ENCODE assay signal across 21 cellular contexts in genomic region chr10:66822801-66823200, GRCh38.
DNase-seq lines count a peak whose midpoint lies in the region; ATAC-seq and TF ChIP-seq lines count a peak whose summit lies in the region.
"Had no signal": no experiment of that assay in that cellular context is flagged by ENCODE, and none has a peak within 500 bp of the region (broad histone marks: within the 10 kb centered on the region; RNA-seq: fewer than 3 reads in every experiment).

No MANE protein-coding gene starts in this region.

- no peaks in the 10 kb centered on the region for H3K9me3 ChIP-seq in HUES48 (ENCODE audit: control insufficient read depth, insufficient read depth, low read length)
- H3K9me3 ChIP-seq in SJCRH30 (replicated peaks): no peaks in the 10 kb centered on the region
- no peaks in the 10 kb centered on the region for H3K9me3 ChIP-seq in smooth muscle cell (replicated peaks; ENCODE audit: low read depth)
- no peaks in the 10 kb centered on the region for H3K9me3 ChIP-seq in prostate gland
- H3K9me3 ChIP-seq: body of pancreas, Caco-2, upper lobe of right lung had no signal

- H3K4me3 ChIP-seq in HUES48 (ENCODE audit: low read depth, low read length) (no peak overlapping the region), SJCRH30 (no peak overlapping the region), smooth muscle cell (no peak overlapping the region), brain microvascular endothelial cell (ENCODE audit: low read depth, low read length) (no peak overlapping the region), prostate gland (no peak overlapping the region)
- H3K4me3 ChIP-seq: body of pancreas, upper lobe of right lung had no signal

- no peaks in the 10 kb centered on the region for H4K20me1 ChIP-seq in smooth muscle cell (ENCODE audit: low read depth)

- no peaks in the 10 kb centered on the region for H3K79me2 ChIP-seq in smooth muscle cell (ENCODE audit: low read depth)

- no peak for ATAC-seq in GM21381 (IDR thresholded peaks at IDR 0.05; ENCODE audit: unreplicated experiment)
- ATAC-seq: activated CD4-positive, alpha-beta T cell treated with anti-CD3 and anti-CD28 coated beads for 36 hours; body of pancreas; naive thymus-derived CD8-positive, alpha-beta T cell; stimulated activated naive CD8-positive, alpha-beta T cell treated with anti-CD3 and anti-CD28 coated beads, Interleukin-15, amount 100 ng/mL, for 72 hours; upper lobe of right lung had no signal

- H3K4me2 ChIP-seq in smooth muscle cell: no peak overlapping the region

- in situ Hi-C loops in brain microvascular endothelial cell (cut with HindIII; ENCODE audit: low pct_ligation_motif_present, low sequenced_read_pairs): no loop called here

- H3F3A ChIP-seq in smooth muscle cell (ENCODE audit: low read depth): no peaks in the 10 kb centered on the region

- peak overlapping the region; percentile 31 for H3K27ac ChIP-seq in HUES48 (ENCODE audit: low read depth, low read length)
- no peak overlapping the region; the same call in 1 of the 2 replicates for H3K27ac ChIP-seq in SJCRH30
- no peak overlapping the region for H3K27ac ChIP-seq in smooth muscle cell (ENCODE audit: low read depth)
- no peak overlapping the region for H3K27ac ChIP-seq in brain microvascular endothelial cell
- H3K27ac ChIP-seq in prostate gland: no peak overlapping the region
- H3K27ac ChIP-seq: upper lobe of right lung had no signal

- intact Hi-C loops in prostate gland (cut with DNase I): no loop called here

- H3K4me1 ChIP-seq in HUES48 (ENCODE audit: control insufficient read depth, insufficient read depth, low read length) (peaks cover 11% of the 10 kb centered on the region), SJCRH30 (peaks cover 10% of the 10 kb centered on the region), smooth muscle cell (ENCODE audit: low read depth) (peaks cover 29% of the 10 kb centered on the region), prostate gland (replicated peaks) (no peaks in the 10 kb centered on the region)
- H3K4me1 ChIP-seq: Caco-2, upper lobe of right lung had no signal

- peak overlapping the region; percentile 50 for H2AFZ ChIP-seq in smooth muscle cell (ENCODE audit: low read depth)

- H3K9ac ChIP-seq in HUES48 (ENCODE audit: low read depth, low read length) (no peak overlapping the region), smooth muscle cell (ENCODE audit: low read depth) (no peak overlapping the region)

- TF ChIP-seq CTCF in smooth muscle cell (IDR thresholded peaks at IDR 0.05; ENCODE audit: borderline replicate concordance, insufficient read depth, poor library complexity, severe bottlenecking): no peak
- TF ChIP-seq CTCF in brain microvascular endothelial cell (IDR thresholded peaks at IDR 0.05; ENCODE audit: low read depth, low read length, missing control alignments): no peak
- TF ChIP-seq CTCF in prostate gland (IDR thresholded peaks at IDR 0.05): no peak

- DNase-seq in SJCRH30: peak; percentile 23 to 71
- DNase-seq in islet precursor cell: peak; percentile 66
- DNase-seq in smooth muscle cell (lab: John Stamatoyannopoulos, UW; ENCODE audit: unreplicated experiment): no peak
- DNase-seq in CD1c-positive myeloid dendritic cell (ENCODE audit: extremely low spot score): no peak
- DNase-seq in brain microvascular endothelial cell: no peak
- DNase-seq in prostate gland (ENCODE audit: low spot score): no peak
- DNase-seq: activated CD4-positive, alpha-beta T cell treated with anti-CD3 and anti-CD28 coated beads for 36 hours; activated naive CD8-positive, alpha-beta T cell treated with anti-CD3 and anti-CD28 coated beads, Interleukin-2, amount 10 ng/mL, durations not matched to agents 7 days and 5 days; AML-193; body of pancreas; Caco-2; Karpas-422; naive thymus-derived CD8-positive, alpha-beta T cell; NCI-H1092; NCI-H2081 treated with DMSO at 0.1 percent for 48 hours; NCI-H510A treated with DMSO at 0.1 percent for 48 hours; stimulated activated naive CD8-positive, alpha-beta T cell treated with anti-CD3 and anti-CD28 coated beads, Interleukin-15, amount 100 ng/mL, for 72 hours; SW 1271; upper lobe of right lung had no signal

- 32% methylated on average over 1 of the region's 1 CpG for WGBS in smooth muscle cell (ENCODE audit: low lambda C conversion rate)
- 15% methylated on average over 1 of the region's 1 CpG for WGBS in prostate gland

- H3K36me3 ChIP-seq in HUES48 (ENCODE audit: control insufficient read depth, insufficient read depth, low read length): no peaks in the 10 kb centered on the region
- H3K36me3 ChIP-seq in SJCRH30: no peaks in the 10 kb centered on the region
- H3K36me3 ChIP-seq in smooth muscle cell (ENCODE audit: low read depth): no peaks in the 10 kb centered on the region
- H3K36me3 ChIP-seq in brain microvascular endothelial cell (replicated peaks): no peaks in the 10 kb centered on the region
- H3K36me3 ChIP-seq in prostate gland: no peaks in the 10 kb centered on the region
- H3K36me3 ChIP-seq: upper lobe of right lung had no signal

- H3K27me3 ChIP-seq in HUES48 (ENCODE audit: control insufficient read depth, insufficient read depth, low read length): peaks cover 8% of the 10 kb centered on the region; the same call in 1 of the 2 replicates
- H3K27me3 ChIP-seq in SJCRH30: no peaks in the 10 kb centered on the region
- H3K27me3 ChIP-seq in smooth muscle cell (ENCODE audit: low read depth): no peaks in the 10 kb centered on the region
- H3K27me3 ChIP-seq in brain microvascular endothelial cell (replicated peaks): no peaks in the 10 kb centered on the region
- no peaks in the 10 kb centered on the region for H3K27me3 ChIP-seq in prostate gland (replicated peaks; ENCODE audit: insufficient read depth)
- H3K27me3 ChIP-seq: body of pancreas, upper lobe of right lung had no signal

- TF ChIP-seq POLR2A in prostate gland (IDR thresholded peaks at IDR 0.05): no peak

Comparison
In these comparisons a context has a peak if more than half of its experiments do, and no peak if none do; other contexts are left out.
1. DNase-seq: peak in SJCRH30 (2 of 2) and islet precursor cell (single experiment); none in smooth muscle cell (single experiment), CD1c-positive myeloid dendritic cell (single experiment), brain microvascular endothelial cell (single experiment) and prostate gland (single experiment).